8 cellular contexts compared by ENCODE assay signal in genomic region chr14:21476925-21477681, GRCh38. TPM values are rescaled to one million over a fixed set of nuclear protein-coding genes. Genes with fewer than 3 reads are reported as not detected.
DNase-seq lines count a peak whose midpoint lies in the region; ATAC-seq and TF ChIP-seq lines count a peak whose summit lies in the region.

TSS of gene RAB2B (minus strand) at chr14:21476959. CDS start at chr14:21476872, 87 bp downstream.
TSS of gene TOX4 (plus strand) at chr14:21477195. CDS start at chr14:21477279, 84 bp downstream.

- H3K27ac ChIP-seq in adrenal gland (peak within 1 kb of the TSS; percentile 56 to 99 (median 89)), heart right ventricle (peak within 1 kb of the TSS; percentile 59 to 96 (median 86))

- intact Hi-C loops in adrenal gland (cut with DNase I) (no loop called here), heart right ventricle (cut with DNase I) (loop anchor here in 6 of 10 donors (1.0 to 5.0 kb wide), 7 partner anchors 20 to 40 kb away; partner anchors contain the start of genes CHD8 (in 6 of the 6) and METTL3 (in 3 of the 6)), posterior vena cava (cut with DNase I) (no loop called here)

- peak; percentile 63 to 81 for TF ChIP-seq POLR2A in adrenal gland (IDR thresholded peaks at IDR 0.05)

- H3K36me3 ChIP-seq in adrenal gland (replicated peaks in 1 of 2) (peaks cover 0 to 11% of the 10 kb centered on the region in 2 donors), heart right ventricle (peaks cover 0 to 59% (median 6%) of the 10 kb centered on the region in 9 donors)

- ATAC-seq in HG02759 (IDR thresholded peaks at IDR 0.05; ENCODE audit: unreplicated experiment) = peak; percentile 99
- peak; percentile 99 to 100 (median 99) for ATAC-seq in heart right ventricle

- H3K4me1 ChIP-seq in adrenal gland (replicated peaks in 1 of 2) = peaks cover 18 to 30% of the 10 kb centered on the region in 2 donors
- peaks cover 5 to 26% (median 24%) of the 10 kb centered on the region in 9 donors for H3K4me1 ChIP-seq in heart right ventricle

- peak; percentile 99 for TF ChIP-seq CTCF in GM12873 (IDR thresholded peaks at IDR 0.05; ENCODE audit: insufficient read depth, low read depth, low read length, missing control alignments)
- peak; percentile 87 to 100 (median 99) for TF ChIP-seq CTCF in adrenal gland (IDR thresholded peaks at IDR 0.05)
- peak; percentile 84 to 99 (median 95) for TF ChIP-seq CTCF in heart right ventricle (IDR thresholded peaks at IDR 0.05)

- no peaks in the 10 kb centered on the region for H3K27me3 ChIP-seq in adrenal gland
- H3K27me3 ChIP-seq in heart right ventricle = no peaks in the 10 kb centered on the region

- 0 to 1% (median 0%) methylated on average over 43 to 49 of the region's 49 CpGs for WGBS in adrenal gland, 4 donors
- 0 to 1% methylated on average over 49 of the region's 49 CpGs for WGBS in heart right ventricle, 2 donors

- H3K4me3 ChIP-seq in adrenal gland (peak within 1 kb of the TSS in 3 of 4 donors; percentile 68 to 97 (median 96)), heart right ventricle (peak within 1 kb of the TSS; percentile 68 to 95 (median 83))

- DNase-seq in NCI-H1417 (lab: John Stamatoyannopoulos, UW) (peak; percentile 98 to 100 (median 99)), SW480 (ENCODE audit: low spot score) (peak; percentile 99), adrenal gland (peak; percentile 96 to 99 (median 98)), heart right ventricle (peak; percentile 90 to 97), posterior vena cava (ENCODE audit: low spot score) (peak; percentile 98), ureter (ENCODE audit: low spot score) (peak; percentile 97)

- no peaks in the 10 kb centered on the region for H3K9me3 ChIP-seq in adrenal gland (replicated peaks in 1 of 3)
- no peaks in the 10 kb centered on the region for H3K9me3 ChIP-seq in heart right ventricle

RNA-seq across cellular contexts. Expression of gene RAB2B, which starts in this region (rescaled TPM):
- total RNA-seq in adrenal gland = 10 to 100 TPM; 16.8 to 50.6 (median 30.0) TPM
- 10 to 100 TPM; 14.0 to 49.1 (median 23.9) TPM for polyA plus RNA-seq in adrenal gland
- 10 to 100 TPM; 14.8 to 25.8 (median 18.4) TPM for total RNA-seq in heart right ventricle
- polyA plus RNA-seq in heart right ventricle = 10 to 100 TPM in 1 of 2 donors, 1 to 10 TPM in 1; 7.1 to 11.0 TPM
- 10 to 100 TPM; 29.2 to 32.3 TPM for total RNA-seq in posterior vena cava
- 33.6 TPM for total RNA-seq in ureter

RNA-seq across cellular contexts. Expression of gene TOX4, which starts in this region (rescaled TPM):
- total RNA-seq in adrenal gland = 10 to 100 TPM; 31.5 to 91.5 (median 58.3) TPM
- polyA plus RNA-seq in adrenal gland = 10 to 100 TPM; 15.5 to 74.8 (median 21.6) TPM
- 100 to 1,000 TPM in 2 of 10 donors, 10 to 100 TPM in 8; 74.4 to 104 (median 94.3) TPM for total RNA-seq in heart right ventricle
- 10 to 100 TPM; 14.9 to 33.0 TPM for polyA plus RNA-seq in heart right ventricle
- 10 to 100 TPM; 56.1 to 67.3 TPM for total RNA-seq in posterior vena cava
- 77.7 TPM for total RNA-seq in ureter

Comparison
In these comparisons a context has a peak if more than half of its experiments do, and no peak if none do; other contexts are left out.
1. Peak in every context shown above with its lines: DNase-seq, ATAC-seq, H3K4me3 ChIP-seq and H3K27ac ChIP-seq.
2. intact Hi-C loops: an anchor here in heart right ventricle (1.0 to 5.0 kb wide); none called in adrenal gland and posterior vena cava.